ENCODE assay signal across 13 cellular contexts in the genomic region with DNA sequence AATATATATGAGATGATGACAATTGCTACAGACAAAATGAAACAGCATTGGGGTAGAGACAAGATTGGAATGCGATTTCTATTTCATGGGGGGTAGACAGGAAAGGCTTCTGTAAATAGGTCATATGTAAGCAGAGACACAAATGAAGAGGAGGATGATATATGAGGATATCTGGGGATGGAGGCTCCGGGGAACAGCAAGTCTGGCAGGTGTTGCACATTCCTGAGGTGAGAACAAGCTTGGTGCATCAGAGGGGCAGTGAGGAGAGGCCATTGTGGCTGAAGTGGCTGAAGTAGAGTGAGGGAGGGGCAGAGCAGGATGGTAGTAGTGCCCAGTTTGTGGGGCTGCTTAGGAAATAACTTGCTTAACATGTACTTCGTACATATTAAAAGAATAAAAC.
A peak's percentile ranks its signal among the peaks of the same experiment; 100 is the strongest.
DNase-seq lines count a peak whose midpoint lies in the region; ATAC-seq, FAIRE-seq and TF ChIP-seq lines count a peak whose summit lies in the region.
"Had no signal": no experiment of that assay in that cellular context is flagged by ENCODE, and none has a peak within 500 bp of the region (broad histone marks: within the 10 kb centered on the region; RNA-seq: fewer than 3 reads in every experiment).

No MANE protein-coding gene starts in this region.

- FAIRE-seq in astrocyte (lab: Jason Lieb, UNC) (no peak), urothelium cell line (lab: Jason Lieb, UNC) (no peak)

- no peak overlapping the region for H2AFZ ChIP-seq in astrocyte (ENCODE audit: low read depth, low read length)
- no peak overlapping the region for H2AFZ ChIP-seq in mesenchymal stem cell (ENCODE audit: low read depth, low read length)

- no peaks in the 10 kb centered on the region for H3K79me2 ChIP-seq in astrocyte (ENCODE audit: insufficient read depth, low read length)

- H3K27ac Mint-ChIP-seq in astrocyte (ENCODE audit: unreplicated experiment): no peak overlapping the region
- H3K27ac Mint-ChIP-seq: CD8-positive, alpha-beta memory T cell had no signal

- H2AK5ac ChIP-seq in mesenchymal stem cell (ENCODE audit: low read length, severe bottlenecking): no peak overlapping the region

- H4K8ac ChIP-seq in mesenchymal stem cell (ENCODE audit: low read length): no peak overlapping the region

- no peak overlapping the region for H3K18ac ChIP-seq in mesenchymal stem cell (ENCODE audit: low read depth in 1 of 2, low read length in 2 of 2)

- H3K9ac ChIP-seq in astrocyte (ENCODE audit: low read length): no peak overlapping the region
- H3K9ac ChIP-seq in mesenchymal stem cell (ENCODE audit: low read length): no peak overlapping the region
- H3K9ac ChIP-seq: BLaER1 had no signal

- no peak overlapping the region for H3K4ac ChIP-seq in mesenchymal stem cell (ENCODE audit: low read depth in 1 of 2, low read length in 2 of 2)

- no peak overlapping the region for H3K23ac ChIP-seq in mesenchymal stem cell (ENCODE audit: low read length in 2 of 2)

- H3K4me3 ChIP-seq in astrocyte (ENCODE audit: insufficient read depth, low read depth, low read length): no peak overlapping the region
- no peak overlapping the region for H3K4me3 ChIP-seq in lower lobe of right lung
- H3K4me3 ChIP-seq in mesenchymal stem cell (ENCODE audit: insufficient read depth in 1 of 2, low read depth in 1 of 2, low read length in 2 of 2): no peak overlapping the region
- H3K4me3 ChIP-seq: BLaER1 had no signal

- H3K79me1 ChIP-seq in mesenchymal stem cell (replicated peaks; ENCODE audit: low read length, poor library complexity, severe bottlenecking): peaks cover 1% of the 10 kb centered on the region

- H2BK120ac ChIP-seq in mesenchymal stem cell (ENCODE audit: low read depth, low read length): no peak overlapping the region

- H3K4me3 Mint-ChIP-seq in astrocyte (ENCODE audit: unreplicated experiment): no peak overlapping the region
- H3K4me3 Mint-ChIP-seq: CD8-positive, alpha-beta memory T cell had no signal

- no peak overlapping the region for H2BK15ac ChIP-seq in mesenchymal stem cell (ENCODE audit: low read depth, poor library complexity, severe bottlenecking)

- no peaks in the 10 kb centered on the region for H3K9me3 Mint-ChIP-seq in astrocyte (ENCODE audit: unreplicated experiment)

- DNase-seq in HT1080 (ENCODE audit: low read depth) (peak; percentile 18), astrocyte (ENCODE audit: low read depth) (peak; percentile 54), lower lobe of right lung (no peak), urothelium cell line (ENCODE audit: low spot score) (peak; percentile 17), mesenchymal stem cell (no peak), globus pallidus (ENCODE audit: low spot score) (no peak)
- no peak for DNase-seq in activated CD4-positive, alpha-beta T cell treated with anti-CD3 and anti-CD28 coated beads, Interleukin-2, amount 50 U/mL, for 4 hours
- DNase-seq: CD8-positive, alpha-beta memory T cell; NCI-H1436 treated with DMSO at 0.1 percent for 48 hours; NCI-H2081 treated with DMSO at 0.1 percent for 48 hours; NCI-H526 treated with DMSO at 0.1 percent for 48 hours had no signal

- H2BK12ac ChIP-seq in mesenchymal stem cell (ENCODE audit: low read length in 2 of 2): no peak overlapping the region

- no peak overlapping the region for H2BK5ac ChIP-seq in mesenchymal stem cell (ENCODE audit: low read depth, low read length, poor library complexity, severe bottlenecking)

- peak overlapping the region in 1 of 2 experiments; percentile 60 for H3K14ac ChIP-seq in mesenchymal stem cell (ENCODE audit: low read length in 2 of 2)

- H3K9me3 ChIP-seq in astrocyte (ENCODE audit: insufficient read depth, low read depth, low read length): no peaks in the 10 kb centered on the region
- no peaks in the 10 kb centered on the region for H3K9me3 ChIP-seq in lower lobe of right lung
- no peaks in the 10 kb centered on the region for H3K9me3 ChIP-seq in mesenchymal stem cell (ENCODE audit: control insufficient read depth, low read length)
- H3K9me3 ChIP-seq: BLaER1 had no signal

- peak; percentile 57 to 66 for ATAC-seq in lower lobe of right lung
- ATAC-seq: Right ventricle myocardium inferior had no signal

- H3K27ac ChIP-seq in astrocyte (ENCODE audit: low read depth, low read length) (no peak overlapping the region), lower lobe of right lung (no peak overlapping the region), mesenchymal stem cell (ENCODE audit: low read length, poor library complexity, severe bottlenecking) (no peak overlapping the region)
- H3K27ac ChIP-seq: BLaER1 had no signal

- TF ChIP-seq CTCF in astrocyte (IDR thresholded peaks at IDR 0.05; ENCODE audit: insufficient read depth, low read depth, low read length) (no peak), lower lobe of right lung (IDR thresholded peaks at IDR 0.05) (no peak)

- H4K20me1 ChIP-seq in astrocyte (ENCODE audit: insufficient read depth, low read length): no peaks in the 10 kb centered on the region
- H4K20me1 ChIP-seq: BLaER1 had no signal

- H3K4me1 Mint-ChIP-seq in astrocyte (ENCODE audit: low read depth, unreplicated experiment): peaks cover 14% of the 10 kb centered on the region
- H3K4me1 Mint-ChIP-seq: CD8-positive, alpha-beta memory T cell had no signal

- no peaks in the 10 kb centered on the region for H3K36me3 Mint-ChIP-seq in astrocyte (ENCODE audit: low read depth, unreplicated experiment)
- H3K36me3 Mint-ChIP-seq: CD8-positive, alpha-beta memory T cell had no signal

- H3K4me2 ChIP-seq in astrocyte (ENCODE audit: low read length) (no peak overlapping the region), mesenchymal stem cell (ENCODE audit: low read length, poor library complexity, severe bottlenecking) (no peak overlapping the region)
- H3K4me2 ChIP-seq: BLaER1 had no signal

- H3K27me3 Mint-ChIP-seq in astrocyte (ENCODE audit: low read depth, unreplicated experiment): no peaks in the 10 kb centered on the region

- intact Hi-C loops in lower lobe of right lung (cut with DNase I): no loop called here

- no peaks in the 10 kb centered on the region for H3K36me3 ChIP-seq in astrocyte (ENCODE audit: insufficient read depth, low read length)
- no peaks in the 10 kb centered on the region for H3K36me3 ChIP-seq in lower lobe of right lung
- H3K36me3 ChIP-seq in mesenchymal stem cell (ENCODE audit: control insufficient read depth in 1 of 2, insufficient read depth in 2 of 2, low read depth in 1 of 2, low read length in 2 of 2): no peaks in the 10 kb centered on the region
- H3K36me3 ChIP-seq: BLaER1 had no signal

- H3K27me3 ChIP-seq in astrocyte (ENCODE audit: insufficient read depth, low read length) (no peaks in the 10 kb centered on the region), lower lobe of right lung (ENCODE audit: low read depth) (no peaks in the 10 kb centered on the region), mesenchymal stem cell (ENCODE audit: control insufficient read depth in 1 of 2, insufficient read depth in 1 of 2, low read length in 2 of 2) (peaks cover 0 to 11% of the 10 kb centered on the region in 2 experiments)
- H3K27me3 ChIP-seq: BLaER1 had no signal

- peaks cover 5% of the 10 kb centered on the region for H3K4me1 ChIP-seq in astrocyte (ENCODE audit: insufficient read depth, low read length)
- H3K4me1 ChIP-seq in lower lobe of right lung: no peaks in the 10 kb centered on the region
- H3K4me1 ChIP-seq in mesenchymal stem cell (ENCODE audit: control insufficient read depth, insufficient read depth, low read depth, low read length): peaks cover 2% of the 10 kb centered on the region
- H3K4me1 ChIP-seq: BLaER1 had no signal

- WGBS in mesenchymal stem cell: 40% methylated on average over 2 of the region's 3 CpGs

- no peak overlapping the region for H4K91ac ChIP-seq in mesenchymal stem cell (ENCODE audit: low read length)

Comparison
In these comparisons a context has a peak if more than half of its experiments do, and no peak if none do; other contexts are left out.
1. DNase-seq: peak in HT1080 (single experiment), astrocyte (single experiment) and urothelium cell line (single experiment); none in lower lobe of right lung (single experiment), activated CD4-positive, alpha-beta T cell treated with anti-CD3 and anti-CD28 coated beads, Interleukin-2, amount 50 U/mL, for 4 hours (0 of 2), mesenchymal stem cell (single experiment) and globus pallidus (single experiment).